ENCODE assay signal across 1 cellular context in the genomic region with DNA sequence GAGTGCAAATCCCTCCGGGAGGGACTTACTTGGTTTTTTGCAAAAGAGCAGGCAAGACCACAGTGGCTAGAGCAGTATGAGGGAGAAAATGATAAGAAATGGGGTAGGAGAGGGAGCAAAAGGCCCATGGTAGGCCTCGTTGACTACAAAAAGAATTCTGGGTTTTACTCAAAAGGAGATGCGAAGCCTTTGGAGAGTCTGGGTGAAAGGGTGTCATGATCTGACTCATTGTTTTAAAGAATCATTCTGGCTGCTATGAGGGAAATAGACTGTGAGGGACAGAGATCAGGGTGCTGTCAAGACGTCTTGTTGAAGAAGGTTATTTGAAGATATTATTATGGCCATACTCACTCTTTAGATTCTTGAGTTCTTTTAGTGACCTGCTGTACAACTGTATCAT.
TF ChIP-seq lines count a peak whose summit lies in the region.

No MANE protein-coding gene starts in this region.

TF ChIP-seq in GM23338, 12 proteins besides CTCF, POLR2A, EP300 and RAD21 (continued from another document):
- TF ChIP-seq, protein P1, sequence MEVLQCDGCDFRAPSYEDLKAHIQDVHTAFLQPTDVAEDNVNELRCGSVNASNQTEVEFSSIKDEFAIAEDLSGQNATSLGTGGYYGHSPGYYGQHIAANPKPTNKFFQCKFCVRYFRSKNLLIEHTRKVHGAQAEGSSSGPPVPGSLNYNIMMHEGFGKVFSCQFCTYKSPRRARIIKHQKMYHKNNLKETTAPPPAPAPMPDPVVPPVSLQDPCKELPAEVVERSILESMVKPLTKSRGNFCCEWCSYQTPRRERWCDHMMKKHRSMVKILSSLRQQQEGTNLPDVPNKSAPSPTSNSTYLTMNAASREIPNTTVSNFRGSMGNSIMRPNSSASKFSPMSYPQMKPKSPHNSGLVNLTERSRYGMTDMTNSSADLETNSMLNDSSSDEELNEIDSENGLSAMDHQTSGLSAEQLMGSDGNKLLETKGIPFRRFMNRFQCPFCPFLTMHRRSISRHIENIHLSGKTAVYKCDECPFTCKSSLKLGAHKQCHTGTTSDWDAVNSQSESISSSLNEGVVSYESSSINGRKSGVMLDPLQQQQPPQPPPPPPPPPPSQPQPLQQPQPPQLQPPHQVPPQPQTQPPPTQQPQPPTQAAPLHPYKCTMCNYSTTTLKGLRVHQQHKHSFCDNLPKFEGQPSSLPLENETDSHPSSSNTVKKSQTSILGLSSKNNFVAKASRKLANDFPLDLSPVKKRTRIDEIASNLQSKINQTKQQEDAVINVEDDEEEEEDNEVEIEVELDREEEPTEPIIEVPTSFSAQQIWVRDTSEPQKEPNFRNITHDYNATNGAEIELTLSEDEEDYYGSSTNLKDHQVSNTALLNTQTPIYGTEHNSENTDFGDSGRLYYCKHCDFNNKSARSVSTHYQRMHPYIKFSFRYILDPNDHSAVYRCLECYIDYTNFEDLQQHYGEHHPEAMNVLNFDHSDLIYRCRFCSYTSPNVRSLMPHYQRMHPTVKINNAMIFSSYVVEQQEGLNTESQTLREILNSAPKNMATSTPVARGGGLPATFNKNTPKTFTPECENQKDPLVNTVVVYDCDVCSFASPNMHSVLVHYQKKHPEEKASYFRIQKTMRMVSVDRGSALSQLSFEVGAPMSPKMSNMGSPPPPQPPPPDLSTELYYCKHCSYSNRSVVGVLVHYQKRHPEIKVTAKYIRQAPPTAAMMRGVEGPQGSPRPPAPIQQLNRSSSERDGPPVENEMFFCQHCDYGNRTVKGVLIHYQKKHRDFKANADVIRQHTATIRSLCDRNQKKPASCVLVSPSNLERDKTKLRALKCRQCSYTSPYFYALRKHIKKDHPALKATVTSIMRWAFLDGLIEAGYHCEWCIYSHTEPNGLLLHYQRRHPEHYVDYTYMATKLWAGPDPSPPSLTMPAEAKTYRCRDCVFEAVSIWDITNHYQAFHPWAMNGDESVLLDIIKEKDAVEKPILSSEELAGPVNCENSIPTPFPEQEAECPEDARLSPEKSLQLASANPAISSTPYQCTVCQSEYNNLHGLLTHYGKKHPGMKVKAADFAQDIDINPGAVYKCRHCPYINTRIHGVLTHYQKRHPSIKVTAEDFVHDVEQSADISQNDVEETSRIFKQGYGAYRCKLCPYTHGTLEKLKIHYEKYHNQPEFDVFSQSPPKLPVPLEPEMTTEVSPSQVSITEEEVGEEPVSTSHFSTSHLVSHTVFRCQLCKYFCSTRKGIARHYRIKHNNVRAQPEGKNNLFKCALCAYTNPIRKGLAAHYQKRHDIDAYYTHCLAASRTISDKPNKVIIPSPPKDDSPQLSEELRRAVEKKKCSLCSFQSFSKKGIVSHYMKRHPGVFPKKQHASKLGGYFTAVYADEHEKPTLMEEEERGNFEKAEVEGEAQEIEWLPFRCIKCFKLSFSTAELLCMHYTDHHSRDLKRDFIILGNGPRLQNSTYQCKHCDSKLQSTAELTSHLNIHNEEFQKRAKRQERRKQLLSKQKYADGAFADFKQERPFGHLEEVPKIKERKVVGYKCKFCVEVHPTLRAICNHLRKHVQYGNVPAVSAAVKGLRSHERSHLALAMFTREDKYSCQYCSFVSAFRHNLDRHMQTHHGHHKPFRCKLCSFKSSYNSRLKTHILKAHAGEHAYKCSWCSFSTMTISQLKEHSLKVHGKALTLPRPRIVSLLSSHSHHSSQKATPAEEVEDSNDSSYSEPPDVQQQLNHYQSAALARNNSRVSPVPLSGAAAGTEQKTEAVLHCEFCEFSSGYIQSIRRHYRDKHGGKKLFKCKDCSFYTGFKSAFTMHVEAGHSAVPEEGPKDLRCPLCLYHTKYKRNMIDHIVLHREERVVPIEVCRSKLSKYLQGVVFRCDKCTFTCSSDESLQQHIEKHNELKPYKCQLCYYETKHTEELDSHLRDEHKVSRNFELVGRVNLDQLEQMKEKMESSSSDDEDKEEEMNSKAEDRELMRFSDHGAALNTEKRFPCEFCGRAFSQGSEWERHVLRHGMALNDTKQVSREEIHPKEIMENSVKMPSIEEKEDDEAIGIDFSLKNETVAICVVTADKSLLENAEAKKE (CRISPR knock-in tag; IDR thresholded peaks at IDR 0.05): no peak
- TF ChIP-seq JUNB (IDR thresholded peaks at IDR 0.05; ENCODE audit: unreplicated experiment) (no peak), ZNF114 (CRISPR knock-in tag; IDR thresholded peaks at IDR 0.05) (no peak)
TF ChIP-seq in GM23338: peak in this region for 0.
